1 cellular context compared by ENCODE assay signal in genomic region chr13:39811696-39812095, GRCh38.
TF ChIP-seq lines count a peak whose summit lies in the region.

No MANE protein-coding gene starts in this region.

TF ChIP-seq in H1, 55 proteins besides CTCF, POLR2A, EP300 and RAD21:
- no peak for TF ChIP-seq BRCA1 (IDR thresholded peaks at IDR 0.05; ENCODE audit: low read depth, low read length)
- no peak for TF ChIP-seq EZH2 (IDR thresholded peaks at IDR 0.05; ENCODE audit: low read depth, low read length, severe bottlenecking)
- TF ChIP-seq GABPA (IDR thresholded peaks at IDR 0.05; ENCODE audit: borderline replicate concordance, insufficient read depth, low read length), result no peak
- TF ChIP-seq TCF12 (IDR thresholded peaks at IDR 0.05; ENCODE audit: low read depth, low read length), result no peak
